ENCODE assay signal across 6 cellular contexts in the genomic region with DNA sequence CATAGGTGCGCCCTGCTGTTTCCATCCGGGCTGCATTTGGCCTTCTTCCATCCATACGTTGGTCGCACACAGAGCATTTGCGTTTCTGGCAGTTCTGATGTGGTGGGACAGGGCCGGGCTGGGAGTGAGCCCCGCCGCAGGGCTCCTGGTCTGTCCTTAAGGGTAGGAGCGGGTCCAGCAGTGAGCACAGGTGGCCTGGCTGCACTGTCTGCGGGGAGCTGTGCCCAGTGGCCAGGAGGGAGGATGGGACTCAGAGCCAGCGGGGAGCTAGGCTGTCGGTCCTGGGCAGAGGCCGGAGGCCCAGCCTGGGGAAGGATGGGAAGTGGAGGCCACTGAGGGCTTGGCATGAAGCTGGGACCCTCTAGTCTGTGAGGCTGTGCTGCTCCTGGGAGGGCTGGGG.
"Had no signal": no experiment of that assay in that cellular context is flagged by ENCODE, and none has a peak within 500 bp of the region (broad histone marks: within the 10 kb centered on the region; RNA-seq: fewer than 3 reads in every experiment).

No MANE protein-coding gene starts in this region.

- H2AFZ ChIP-seq: GM23338 had no signal

- ATAC-seq: GM23338, HepG2 had no signal

- H3K27ac ChIP-seq: HL-60 had no signal

- H3K4me2 ChIP-seq: GM23338 had no signal

- DNase-seq: H9, HCEC 1CT, KBM-7 had no signal

- H3K4me3 ChIP-seq: GM23338 had no signal
